In the genomic region with DNA sequence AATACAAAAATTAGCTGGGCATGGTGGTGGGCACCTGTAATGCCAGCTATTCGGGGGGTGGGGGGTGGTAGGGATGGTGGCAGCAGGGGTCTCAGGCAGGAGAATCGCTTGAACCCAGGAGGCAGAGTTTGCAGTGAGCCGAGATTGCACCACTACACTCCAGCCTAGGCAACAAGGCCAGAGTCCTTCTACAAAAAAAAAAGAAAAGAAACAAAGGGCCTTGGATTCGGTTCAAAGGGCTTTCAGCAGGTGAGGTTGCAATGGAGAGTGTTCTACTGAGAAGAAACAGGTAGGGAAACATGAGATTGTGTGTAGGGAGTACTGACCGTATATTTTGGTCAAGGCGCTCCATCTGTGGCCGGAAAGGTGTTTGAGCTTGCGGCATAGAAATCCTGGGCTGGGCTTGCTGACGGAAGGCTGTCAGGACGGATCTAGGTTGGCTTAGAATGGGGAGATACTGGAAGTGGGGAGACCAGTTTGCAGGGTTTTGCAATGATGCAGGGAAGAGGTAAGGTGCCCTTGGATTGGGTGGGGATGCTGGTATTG, we compare ENCODE assay signal across 36 cellular contexts.
"Had no signal": no experiment of that assay in that cellular context is flagged by ENCODE, and none has a peak within 500 bp of the region (broad histone marks: within the 10 kb centered on the region; RNA-seq: fewer than 3 reads in every experiment).

No MANE protein-coding gene starts in this region.

- H3K27ac Mint-ChIP-seq: activated B cell treated with CpG ODN at 0.5 μM for 24 hours; activated CD4-positive, alpha-beta memory T cell treated with anti-CD3 and anti-CD28 coated beads, Interleukin-2, amount 10 ng/mL, durations not matched to agents 7 days and 5 days; activated CD8-positive, alpha-beta memory T cell treated with anti-CD3 and anti-CD28 coated beads, Interleukin-2, amount 10 ng/mL, durations not matched to agents 7 days and 5 days; activated naive CD4-positive, alpha-beta T cell treated with anti-CD3 and anti-CD28 coated beads, Interleukin-2, amount 10 ng/mL, durations not matched to agents 7 days and 5 days; activated naive CD8-positive, alpha-beta T cell; activated naive CD8-positive, alpha-beta T cell treated with anti-CD3 and anti-CD28 coated beads, Interleukin-2, amount 50 U/mL, for 24 hours; brain had no signal

- DNase-seq: activated B cell treated with CpG ODN at 0.5 μM for 24 hours; activated CD4-positive, alpha-beta memory T cell treated with anti-CD3 and anti-CD28 coated beads, Interleukin-2, amount 10 ng/mL, durations not matched to agents 7 days and 5 days; activated CD4-positive, alpha-beta T cell treated with anti-CD3 and anti-CD28 coated beads for 48 hours; activated CD4-positive, CD25-positive, alpha-beta regulatory T cell treated with anti-CD3 and anti-CD28 coated beads, Interleukin-2, amount 50 U/mL, for 72 hours; activated CD8-positive, alpha-beta memory T cell treated with anti-CD3 and anti-CD28 coated beads for 24 hours; activated CD8-positive, alpha-beta memory T cell treated with anti-CD3 and anti-CD28 coated beads, Interleukin-2, amount 10 ng/mL, durations not matched to agents 7 days and 5 days; activated CD8-positive, alpha-beta memory T cell treated with anti-CD3 and anti-CD28 coated beads, Interleukin-2, amount 50 U/mL, for 48 hours; activated effector memory CD4-positive, alpha-beta T cell treated with Interleukin-2 at 50 U/mL for 16 hours; activated naive CD4-positive, alpha-beta T cell treated with anti-CD3 and anti-CD28 coated beads, Interleukin-2, amount 10 ng/mL, durations not matched to agents 7 days and 5 days; activated naive CD8-positive, alpha-beta T cell treated with anti-CD3 and anti-CD28 coated beads, Interleukin-2, amount 50 U/mL, for 24 hours; activated T-cell treated with anti-CD3 and anti-CD28 coated beads, Interleukin-2, amount 50 U/mL, for 48 hours; anterior cingulate cortex; central memory CD4-positive, alpha-beta T cell; Kasumi-1; KG1; MM.1S; NCI-H1092 treated with DMSO at 0.1 percent for 48 hours; NCI-H1417; NCI-H146; NCI-H187; NCI-H2029 treated with DMSO at 0.1 percent for 48 hours; NCI-H2107; NCI-H2171; NCI-H510A; NCI-H526; NCI-H748 treated with DMSO at 0.1 percent for 48 hours; NK-92 treated with Interleukin-12 subunit alpha and Interleukin-12 subunit beta, amount 100 ng/mL, for 24 hours; PC-9; Right ventricle myocardium superior; SW 1271; T-helper 1 cell; T-helper 2 cell; T-helper 9 cell had no signal

- ATAC-seq: activated CD8-positive, alpha-beta memory T cell treated with anti-CD3 and anti-CD28 coated beads, Interleukin-2, amount 10 ng/mL, durations not matched to agents 7 days and 5 days; activated naive CD8-positive, alpha-beta T cell treated with anti-CD3 and anti-CD28 coated beads, Interleukin-2, amount 50 U/mL, for 24 hours had no signal

- H3K27ac ChIP-seq: PC-9, VCaP had no signal

- H3K4me3 ChIP-seq: PC-9 had no signal

- H2AFZ ChIP-seq: PC-9 had no signal

- H3K4me3 Mint-ChIP-seq: activated B cell treated with CpG ODN at 0.5 μM for 24 hours; activated CD4-positive, alpha-beta memory T cell treated with anti-CD3 and anti-CD28 coated beads, Interleukin-2, amount 10 ng/mL, durations not matched to agents 7 days and 5 days; activated CD8-positive, alpha-beta memory T cell treated with anti-CD3 and anti-CD28 coated beads, Interleukin-2, amount 10 ng/mL, durations not matched to agents 7 days and 5 days; activated naive CD4-positive, alpha-beta T cell treated with anti-CD3 and anti-CD28 coated beads, Interleukin-2, amount 10 ng/mL, durations not matched to agents 7 days and 5 days; activated naive CD8-positive, alpha-beta T cell; activated naive CD8-positive, alpha-beta T cell treated with anti-CD3 and anti-CD28 coated beads, Interleukin-2, amount 50 U/mL, for 24 hours; brain had no signal

- H3K4me2 ChIP-seq: PC-9 had no signal

- H3K4me1 Mint-ChIP-seq: activated CD4-positive, alpha-beta memory T cell treated with anti-CD3 and anti-CD28 coated beads, Interleukin-2, amount 10 ng/mL, durations not matched to agents 7 days and 5 days; activated CD8-positive, alpha-beta memory T cell treated with anti-CD3 and anti-CD28 coated beads, Interleukin-2, amount 10 ng/mL, durations not matched to agents 7 days and 5 days; activated naive CD4-positive, alpha-beta T cell treated with anti-CD3 and anti-CD28 coated beads, Interleukin-2, amount 10 ng/mL, durations not matched to agents 7 days and 5 days had no signal

- H3K9me3 Mint-ChIP-seq: activated B cell treated with CpG ODN at 0.5 μM for 24 hours; activated CD4-positive, alpha-beta memory T cell treated with anti-CD3 and anti-CD28 coated beads, Interleukin-2, amount 10 ng/mL, durations not matched to agents 7 days and 5 days; activated naive CD4-positive, alpha-beta T cell treated with anti-CD3 and anti-CD28 coated beads, Interleukin-2, amount 10 ng/mL, durations not matched to agents 7 days and 5 days; activated naive CD8-positive, alpha-beta T cell treated with anti-CD3 and anti-CD28 coated beads, Interleukin-2, amount 50 U/mL, for 24 hours had no signal

- H3K36me3 Mint-ChIP-seq: activated CD8-positive, alpha-beta memory T cell treated with anti-CD3 and anti-CD28 coated beads, Interleukin-2, amount 10 ng/mL, durations not matched to agents 7 days and 5 days; activated naive CD4-positive, alpha-beta T cell treated with anti-CD3 and anti-CD28 coated beads, Interleukin-2, amount 10 ng/mL, durations not matched to agents 7 days and 5 days; activated naive CD8-positive, alpha-beta T cell; brain had no signal
